1 cellular context compared by ENCODE assay signal in the genomic region with DNA sequence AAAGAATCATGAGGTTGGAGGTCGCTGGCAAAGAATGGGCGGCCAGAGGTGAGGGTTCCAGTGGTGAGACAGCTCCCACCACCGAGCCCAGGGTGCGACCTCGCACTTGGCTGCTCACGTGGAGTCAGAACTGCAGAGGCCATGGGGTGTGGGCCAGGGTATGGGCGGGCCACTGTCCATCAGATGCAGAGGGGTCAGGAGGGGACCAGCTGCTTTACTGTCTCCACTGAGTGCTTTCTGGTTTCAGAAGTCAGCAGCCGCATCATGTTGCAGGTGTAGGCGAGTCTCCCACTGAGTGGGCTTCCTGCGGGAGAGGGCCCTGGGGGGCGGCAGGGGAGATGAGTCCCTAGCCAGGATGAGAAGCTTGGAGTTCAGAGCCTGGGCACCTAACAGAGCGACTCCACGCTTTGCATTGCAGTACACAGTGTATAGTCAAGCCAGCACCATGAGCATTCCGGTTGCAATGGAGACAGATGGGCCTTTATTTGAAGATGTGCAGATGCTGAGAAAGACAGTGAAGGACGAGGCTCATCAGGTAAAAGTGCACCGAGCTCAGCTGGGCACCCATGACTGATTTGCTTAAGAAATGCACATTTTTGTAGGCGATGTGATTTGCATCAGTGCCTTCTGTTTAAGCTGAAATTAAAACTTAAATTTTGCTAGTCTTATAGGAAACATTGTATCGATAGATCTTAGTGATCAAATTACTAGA.
TF ChIP-seq lines count a peak whose summit lies in the region.

No MANE protein-coding gene starts in this region.

TF ChIP-seq in K562, 482 proteins besides CTCF, POLR2A, EP300 and RAD21 (continued from another document):
- TF ChIP-seq, protein P1, sequence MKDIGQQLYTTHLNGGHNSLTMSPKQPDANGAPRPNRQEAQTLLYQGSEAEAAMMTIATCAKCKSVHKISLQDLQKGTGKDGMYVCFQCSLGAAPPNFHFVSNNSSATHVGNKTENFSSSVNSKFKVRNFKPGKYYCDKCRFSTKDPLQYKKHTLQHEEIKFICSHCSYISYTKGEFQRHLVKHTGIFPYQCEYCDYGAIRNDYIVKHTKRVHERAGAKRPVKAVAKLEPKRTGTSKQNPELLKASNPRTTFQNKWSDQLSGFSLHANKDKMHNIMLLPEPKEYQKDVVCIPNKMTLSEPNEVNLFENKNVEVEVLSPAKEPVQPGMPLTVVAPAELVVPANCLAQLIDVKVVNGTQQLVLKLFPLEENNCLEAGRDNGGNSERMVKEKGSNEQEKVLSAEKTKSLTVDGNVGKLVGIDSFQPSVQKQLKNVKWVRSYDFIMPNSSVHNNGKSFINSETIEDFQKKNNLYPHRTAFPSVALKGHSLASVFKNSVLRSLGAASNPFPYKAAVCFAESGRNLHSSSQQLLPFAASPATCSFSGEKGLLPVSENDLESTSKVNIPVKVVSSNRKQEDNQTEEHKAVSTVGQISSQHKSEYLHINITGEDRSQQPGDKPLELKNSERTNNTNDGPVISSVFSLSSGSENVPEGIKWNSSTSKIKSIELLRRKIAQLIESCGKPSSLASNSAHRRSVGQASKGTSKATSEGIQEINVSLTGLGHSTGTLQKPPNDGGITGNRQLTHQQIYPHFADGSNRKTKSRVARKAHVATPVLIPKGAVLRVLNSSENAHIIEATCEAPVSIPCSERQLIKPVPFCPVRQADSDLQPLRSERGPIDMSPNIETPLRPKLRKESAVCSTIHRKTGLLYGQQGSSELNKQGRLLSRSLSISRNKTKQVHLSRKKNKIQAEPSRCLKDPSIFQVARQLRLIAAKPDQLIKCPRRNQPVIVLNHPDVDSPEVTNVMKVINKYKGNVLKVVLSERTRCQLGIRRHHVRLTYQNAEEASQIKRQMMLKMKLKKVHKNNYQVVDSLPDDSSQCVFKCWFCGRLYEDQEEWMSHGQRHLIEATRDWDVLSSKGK (CRISPR knock-in tag; IDR thresholded peaks at IDR 0.05) = no peak
- no peak for TF ChIP-seq PML (IDR thresholded peaks at IDR 0.05; ENCODE audit: low read length)
- TF ChIP-seq RBM22 (IDR thresholded peaks at IDR 0.05; ENCODE audit: low read depth, low read length, poor library complexity, severe bottlenecking) = peak; percentile 69
- TF ChIP-seq ZBTB17 (CRISPR knock-in tag; IDR thresholded peaks at IDR 0.05) = no peak
- TF ChIP-seq, protein P2, sequence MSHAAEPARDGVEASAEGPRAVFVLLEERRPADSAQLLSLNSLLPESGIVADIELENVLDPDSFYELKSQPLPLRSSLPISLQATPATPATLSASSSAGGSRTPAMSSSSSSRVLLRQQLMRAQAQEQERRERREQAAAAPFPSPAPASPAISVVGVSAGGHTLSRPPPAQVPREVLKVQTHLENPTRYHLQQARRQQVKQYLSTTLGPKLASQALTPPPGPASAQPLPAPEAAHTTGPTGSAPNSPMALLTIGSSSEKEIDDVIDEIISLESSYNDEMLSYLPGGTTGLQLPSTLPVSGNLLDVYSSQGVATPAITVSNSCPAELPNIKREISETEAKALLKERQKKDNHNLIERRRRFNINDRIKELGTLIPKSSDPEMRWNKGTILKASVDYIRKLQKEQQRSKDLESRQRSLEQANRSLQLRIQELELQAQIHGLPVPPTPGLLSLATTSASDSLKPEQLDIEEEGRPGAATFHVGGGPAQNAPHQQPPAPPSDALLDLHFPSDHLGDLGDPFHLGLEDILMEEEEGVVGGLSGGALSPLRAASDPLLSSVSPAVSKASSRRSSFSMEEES (CRISPR knock-in tag; IDR thresholded peaks at IDR 0.05) = no peak
- no peak for TF ChIP-seq TBL1XR1 (IDR thresholded peaks at IDR 0.05; ENCODE audit: low read length in 2 of 2)
- peak; percentile 52; the same call in 1 of the 2 replicates for TF ChIP-seq POLR2G (IDR thresholded peaks at IDR 0.05; ENCODE audit: low read depth, low read length)
- no peak for TF ChIP-seq POU5F1 (IDR thresholded peaks at IDR 0.05; ENCODE audit: borderline replicate concordance, low read depth, low read length, partially characterized antibody)
- no peak for TF ChIP-seq ZZZ3 (IDR thresholded peaks at IDR 0.05)
- no peak for TF ChIP-seq NR4A1 (CRISPR knock-in tag; IDR thresholded peaks at IDR 0.05)
- TF ChIP-seq NR4A1 (tag; IDR thresholded peaks at IDR 0.05) = no peak
- no peak for TF ChIP-seq ZNF239 (CRISPR knock-in tag; IDR thresholded peaks at IDR 0.05)
